22 cellular contexts compared by ENCODE assay signal in genomic region chr22:30439836-30440235, GRCh38. TPM values are rescaled to one million over a fixed set of nuclear protein-coding genes. Genes with fewer than 3 reads are reported as not detected.
"Had no signal": no experiment of that assay in that cellular context is flagged by ENCODE, and none has a peak within 500 bp of the region (broad histone marks: within the 10 kb centered on the region; RNA-seq: fewer than 3 reads in every experiment).

No MANE protein-coding gene starts in this region.

- H3K36me3 ChIP-seq: suprapubic skin, thyroid gland, upper lobe of left lung, uterus had no signal

- H3K27ac ChIP-seq: dorsolateral prefrontal cortex, suprapubic skin, thyroid gland, upper lobe of left lung, uterus had no signal

- H3K4me1 ChIP-seq: thyroid gland, upper lobe of left lung, uterus had no signal

- H3K4me3 ChIP-seq: dorsolateral prefrontal cortex, suprapubic skin, thyroid gland, upper lobe of left lung, uterus had no signal

- H3K9me3 ChIP-seq: suprapubic skin, thyroid gland, upper lobe of left lung, uterus had no signal

- H3K27me3 ChIP-seq: dorsolateral prefrontal cortex, suprapubic skin, thyroid gland, upper lobe of left lung, uterus had no signal

- H3K4me3 Mint-ChIP-seq: naive thymus-derived CD8-positive, alpha-beta T cell had no signal

- DNase-seq: cortex of kidney; dorsolateral prefrontal cortex; effector CD8-positive, alpha-beta T cell; foreskin melanocyte; head of caudate nucleus; hippocampal formation; kidney glomerular epithelial cell; mammary epithelial cell; naive thymus-derived CD8-positive, alpha-beta T cell; stimulated activated naive CD8-positive, alpha-beta T cell treated with anti-CD3 and anti-CD28 coated beads, Interleukin-15, Interleukin-2, amounts not matched to agents 100 U/mL and 50 U/mL, for 24 hours; thyroid gland; uterus had no signal

RNA-seq across cellular contexts. Expression of gene SEC14L3, which starts 32.0 kb away (rescaled TPM):
- total RNA-seq: cerebellum; mammary epithelial cell; mesenteric fat pad; mononuclear cell; naive thymus-derived CD8-positive, alpha-beta T cell; osteocyte; pulmonary artery endothelial cell; sciatic nerve; skeletal muscle tissue; suprapubic skin; uterus had no signal
- polyA plus RNA-seq: mammary epithelial cell; naive thymus-derived CD8-positive, alpha-beta T cell; neural cell had no signal
